ENCODE assay signal across 12 cellular contexts in genomic region chr3:71446734-71447133, GRCh38.
DNase-seq lines count a peak whose midpoint lies in the region; ATAC-seq and TF ChIP-seq lines count a peak whose summit lies in the region.
"Had no signal": no experiment of that assay in that cellular context is flagged by ENCODE, and none has a peak within 500 bp of the region (broad histone marks: within the 10 kb centered on the region; RNA-seq: fewer than 3 reads in every experiment).

No MANE protein-coding gene starts in this region.

- peak overlapping the region; percentile 14 to 59 for H3K4me3 Mint-ChIP-seq in activated T-cell treated with anti-CD3 and anti-CD28 coated beads, Interleukin-2, amount 50 U/mL, for 72 hours
- no peak overlapping the region for H3K4me3 Mint-ChIP-seq in stimulated activated memory B cell treated with anti-CD40 and anti-IgM and Interleukin-4, amounts not matched to agents 10 μg/mL and 1 μg/mL and 100 μg/mL, for 72 hours

- no peak for TF ChIP-seq CTCF in RWPE2 (IDR thresholded peaks at IDR 0.05; ENCODE audit: poor library complexity, severe bottlenecking)

- peaks cover 98% of the 10 kb centered on the region for H3K4me1 Mint-ChIP-seq in activated T-cell treated with anti-CD3 and anti-CD28 coated beads, Interleukin-2, amount 50 U/mL, for 72 hours (ENCODE audit: low read depth)
- peaks cover 49% of the 10 kb centered on the region for H3K4me1 Mint-ChIP-seq in stimulated activated memory B cell treated with anti-CD40 and anti-IgM and Interleukin-4, amounts not matched to agents 10 μg/mL and 1 μg/mL and 100 μg/mL, for 72 hours

- ATAC-seq in activated T-cell treated with anti-CD3 and anti-CD28 coated beads, Interleukin-2, amount 50 U/mL, for 72 hours (replicated peaks in 1 of 2), result no peak
- no peak for ATAC-seq in RWPE2 (ENCODE audit: low read depth)
- ATAC-seq in stimulated activated memory B cell treated with anti-CD40 and anti-IgM and Interleukin-4, amounts not matched to agents 10 μg/mL and 1 μg/mL and 100 μg/mL, for 72 hours, result no peak
- no peak for ATAC-seq in HG02571 (IDR thresholded peaks at IDR 0.05; ENCODE audit: unreplicated experiment)

- no peaks in the 10 kb centered on the region for H3K27me3 ChIP-seq in RWPE2 (ENCODE audit: insufficient read depth, poor library complexity, severe bottlenecking)
- H3K27me3 ChIP-seq in effector memory CD4-positive, alpha-beta T cell (replicated peaks; ENCODE audit: control insufficient read depth, insufficient read depth, low read length, poor library complexity, severe bottlenecking), result no peaks in the 10 kb centered on the region

- no peaks in the 10 kb centered on the region for H3K36me3 ChIP-seq in RWPE2 (ENCODE audit: low read depth)
- no peaks in the 10 kb centered on the region for H3K36me3 ChIP-seq in effector memory CD4-positive, alpha-beta T cell (ENCODE audit: control insufficient read depth, insufficient read depth, low read length)
- H3K36me3 ChIP-seq: thoracic aorta had no signal

- H3K27ac ChIP-seq in RWPE2 (ENCODE audit: poor library complexity, severe bottlenecking), result peak overlapping the region; percentile 93
- H3K27ac ChIP-seq in effector memory CD4-positive, alpha-beta T cell (ENCODE audit: insufficient read depth, low read length, poor library complexity, severe bottlenecking), result peak overlapping the region; percentile 78
- H3K27ac ChIP-seq: KMS-11, thoracic aorta had no signal

- DNase-seq in activated T-cell treated with anti-CD3 and anti-CD28 coated beads, Interleukin-2, amount 50 U/mL, for 72 hours, result no peak
- no peak for DNase-seq in activated T-cell treated with anti-CD3 and anti-CD28 coated beads, Interleukin-2, amount 50 U/mL, for 1 hour
- DNase-seq in RWPE2 (ENCODE audit: low spot score) (no peak), globus pallidus (ENCODE audit: low spot score) (no peak), NCI-H446 (lab: John Stamatoyannopoulos, UW) (no peak)
- DNase-seq in effector memory CD4-positive, alpha-beta T cell, result no peak
- DNase-seq: NCI-H146, SK-N-SH had no signal

- H3K36me3 Mint-ChIP-seq in activated T-cell treated with anti-CD3 and anti-CD28 coated beads, Interleukin-2, amount 50 U/mL, for 72 hours (ENCODE audit: insufficient read depth in 2 of 2), result peaks cover 3 to 6% of the 10 kb centered on the region in 2 donors
- no peaks in the 10 kb centered on the region for H3K36me3 Mint-ChIP-seq in stimulated activated memory B cell treated with anti-CD40 and anti-IgM and Interleukin-4, amounts not matched to agents 10 μg/mL and 1 μg/mL and 100 μg/mL, for 72 hours

- no peaks in the 10 kb centered on the region for H3K9me3 ChIP-seq in RWPE2 (ENCODE audit: severe bottlenecking)
- no peaks in the 10 kb centered on the region for H3K9me3 ChIP-seq in effector memory CD4-positive, alpha-beta T cell (ENCODE audit: control insufficient read depth, low read length)
- H3K9me3 ChIP-seq: SK-N-SH, thoracic aorta had no signal

- H3K9me3 Mint-ChIP-seq in activated T-cell treated with anti-CD3 and anti-CD28 coated beads, Interleukin-2, amount 50 U/mL, for 72 hours, result peaks cover 0 to 3% of the 10 kb centered on the region in 2 donors
- H3K9me3 Mint-ChIP-seq in stimulated activated memory B cell treated with anti-CD40 and anti-IgM and Interleukin-4, amounts not matched to agents 10 μg/mL and 1 μg/mL and 100 μg/mL, for 72 hours, result no peaks in the 10 kb centered on the region

- H3K4me3 ChIP-seq in RWPE2 (ENCODE audit: severe bottlenecking), result no peak overlapping the region
- no peak overlapping the region for H3K4me3 ChIP-seq in effector memory CD4-positive, alpha-beta T cell (ENCODE audit: insufficient read depth, low read depth, low read length, poor library complexity, severe bottlenecking)
- H3K4me3 ChIP-seq: thoracic aorta had no signal

- no peaks in the 10 kb centered on the region for H3K27me3 Mint-ChIP-seq in activated T-cell treated with anti-CD3 and anti-CD28 coated beads, Interleukin-2, amount 50 U/mL, for 72 hours (ENCODE audit: low read depth)
- H3K27me3 Mint-ChIP-seq in stimulated activated memory B cell treated with anti-CD40 and anti-IgM and Interleukin-4, amounts not matched to agents 10 μg/mL and 1 μg/mL and 100 μg/mL, for 72 hours, result no peaks in the 10 kb centered on the region

- peak overlapping the region; percentile 40 for H3K27ac Mint-ChIP-seq in activated T-cell treated with anti-CD3 and anti-CD28 coated beads, Interleukin-2, amount 50 U/mL, for 72 hours
- peak overlapping the region; percentile 96 for H3K27ac Mint-ChIP-seq in stimulated activated memory B cell treated with anti-CD40 and anti-IgM and Interleukin-4, amounts not matched to agents 10 μg/mL and 1 μg/mL and 100 μg/mL, for 72 hours

- peaks cover 42% of the 10 kb centered on the region for H3K4me1 ChIP-seq in RWPE2 (ENCODE audit: insufficient read depth, poor library complexity, severe bottlenecking)
- peaks cover 92% of the 10 kb centered on the region for H3K4me1 ChIP-seq in effector memory CD4-positive, alpha-beta T cell (ENCODE audit: control insufficient read depth, insufficient read depth, low read length, poor library complexity, severe bottlenecking)
